17 cellular contexts compared by ENCODE assay signal in genomic region chr2:148978736-148979135, GRCh38.
DNase-seq lines count a peak whose midpoint lies in the region; ATAC-seq, FAIRE-seq and TF ChIP-seq lines count a peak whose summit lies in the region.
"Had no signal": no experiment of that assay in that cellular context is flagged by ENCODE, and none has a peak within 500 bp of the region (broad histone marks: within the 10 kb centered on the region; RNA-seq: fewer than 3 reads in every experiment).

No MANE protein-coding gene starts in this region.

- DNase-seq in AG09319 (ENCODE audit: extremely low read depth, low read depth) (peak; percentile 16), MV-4-11 (lab: John Stamatoyannopoulos, UW) (peak; percentile 80), cardiac fibroblast (ENCODE audit: low read depth in 2 of 2) (peak; percentile 7 to 24), activated T-cell treated with anti-CD3 and anti-CD28 coated beads for 4 hours (no peak), NOMO-1 treated with DMSO at 0.1 percent for 48 hours (lab: John Stamatoyannopoulos, UW; ENCODE audit: unreplicated experiment) (no peak)
- no peak for DNase-seq in activated naive CD8-positive, alpha-beta T cell treated with anti-CD3 and anti-CD28 coated beads, Interleukin-2, amount 50 U/mL, for 24 hours
- DNase-seq in activated CD4-positive, alpha-beta T cell treated with anti-CD3 and anti-CD28 coated beads for 1 hour = no peak
- DNase-seq: activated CD4-positive, alpha-beta T cell treated with anti-CD3 and anti-CD28 coated beads, Interleukin-2, amount 50 U/mL, for 1 hour; activated naive CD4-positive, alpha-beta T cell treated with anti-CD3 and anti-CD28 coated beads, Interleukin-2, amount 50 U/mL, for 16 hours; CD8-positive, alpha-beta memory T cell; foreskin melanocyte; naive thymus-derived CD4-positive, alpha-beta T cell; NCI-H1417 treated with DMSO at 0.1 percent for 48 hours; stimulated activated naive CD4-positive, alpha-beta T cell treated with Interleukin-2 at 50 U/mL for 16 hours; upper lobe of right lung had no signal

- peak; percentile 58 for FAIRE-seq in islet of Langerhans (lab: Jason Lieb, UNC)

- H3K27ac Mint-ChIP-seq in activated naive CD8-positive, alpha-beta T cell treated with anti-CD3 and anti-CD28 coated beads, Interleukin-2, amount 50 U/mL, for 24 hours = no peak overlapping the region
- H3K27ac Mint-ChIP-seq: naive thymus-derived CD4-positive, alpha-beta T cell had no signal

- peaks cover 4% of the 10 kb centered on the region for H3K4me1 Mint-ChIP-seq in activated naive CD8-positive, alpha-beta T cell treated with anti-CD3 and anti-CD28 coated beads, Interleukin-2, amount 50 U/mL, for 24 hours

- peaks cover 5% of the 10 kb centered on the region for H3K36me3 Mint-ChIP-seq in activated naive CD8-positive, alpha-beta T cell treated with anti-CD3 and anti-CD28 coated beads, Interleukin-2, amount 50 U/mL, for 24 hours (ENCODE audit: low read depth)

- H3K27me3 Mint-ChIP-seq in activated naive CD8-positive, alpha-beta T cell treated with anti-CD3 and anti-CD28 coated beads, Interleukin-2, amount 50 U/mL, for 24 hours = no peaks in the 10 kb centered on the region
- H3K27me3 Mint-ChIP-seq: CD8-positive, alpha-beta memory T cell; naive thymus-derived CD4-positive, alpha-beta T cell had no signal

- no peaks in the 10 kb centered on the region for H3K9me3 Mint-ChIP-seq in activated naive CD8-positive, alpha-beta T cell treated with anti-CD3 and anti-CD28 coated beads, Interleukin-2, amount 50 U/mL, for 24 hours
- H3K9me3 Mint-ChIP-seq: CD8-positive, alpha-beta memory T cell had no signal

- H3K4me3 ChIP-seq in cardiac fibroblast (replicated peaks in 1 of 2; ENCODE audit: low read depth in 2 of 2, low read length in 2 of 2) = no peak overlapping the region
- H3K4me3 ChIP-seq: prostate gland, upper lobe of right lung had no signal

- TF ChIP-seq CTCF in AG09319 (IDR thresholded peaks at IDR 0.05; ENCODE audit: low read depth, low read length) (no peak), cardiac fibroblast (IDR thresholded peaks at IDR 0.05; ENCODE audit: low read depth, low read length) (no peak)

- H3K4me3 Mint-ChIP-seq in activated naive CD8-positive, alpha-beta T cell treated with anti-CD3 and anti-CD28 coated beads, Interleukin-2, amount 50 U/mL, for 24 hours = no peak overlapping the region
- H3K4me3 Mint-ChIP-seq: CD8-positive, alpha-beta memory T cell; naive thymus-derived CD4-positive, alpha-beta T cell had no signal

- no peak for ATAC-seq in activated naive CD8-positive, alpha-beta T cell treated with anti-CD3 and anti-CD28 coated beads, Interleukin-2, amount 50 U/mL, for 24 hours
- ATAC-seq: naive thymus-derived CD4-positive, alpha-beta T cell; upper lobe of right lung had no signal

Comparison
In these comparisons a context has a peak if more than half of its experiments do, and no peak if none do; other contexts are left out.
1. DNase-seq: peak in AG09319 (single experiment), MV-4-11 (single experiment) and cardiac fibroblast (2 of 2); none in activated naive CD8-positive, alpha-beta T cell treated with anti-CD3 and anti-CD28 coated beads, Interleukin-2, amount 50 U/mL, for 24 hours (single experiment), activated T-cell treated with anti-CD3 and anti-CD28 coated beads for 4 hours (single experiment), NOMO-1 treated with DMSO at 0.1 percent for 48 hours (single experiment) and activated CD4-positive, alpha-beta T cell treated with anti-CD3 and anti-CD28 coated beads for 1 hour (single experiment).